Comparison of ENCODE assay signal across 1 cellular context in the genomic region with DNA sequence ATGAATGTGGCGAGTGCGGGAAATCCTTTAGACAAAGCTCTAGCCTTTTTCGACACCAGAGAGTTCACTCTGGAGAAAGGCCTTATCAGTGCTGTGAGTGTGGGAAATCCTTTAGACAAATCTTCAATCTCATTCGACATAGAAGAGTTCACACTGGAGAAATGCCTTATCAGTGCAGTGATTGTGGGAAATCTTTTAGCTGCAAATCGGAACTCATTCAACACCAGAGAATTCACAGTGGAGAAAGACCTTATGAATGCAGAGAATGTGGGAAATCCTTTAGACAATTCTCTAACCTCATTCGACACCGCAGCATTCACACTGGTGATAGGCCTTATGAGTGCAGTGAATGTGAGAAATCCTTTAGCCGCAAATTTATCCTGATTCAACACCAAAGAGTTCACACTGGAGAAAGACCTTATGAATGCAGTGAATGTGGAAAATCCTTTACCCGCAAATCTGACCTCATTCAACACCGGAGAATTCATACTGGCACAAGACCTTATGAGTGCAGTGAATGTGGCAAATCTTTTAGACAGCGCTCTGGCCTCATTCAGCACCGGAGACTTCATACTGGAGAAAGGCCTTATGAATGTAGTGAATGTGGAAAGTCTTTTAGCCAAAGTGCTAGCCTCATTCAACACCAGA.
TF ChIP-seq lines count a peak whose summit lies in the region.

No MANE protein-coding gene starts in this region.

TF ChIP-seq in GM23338, 12 proteins besides CTCF, POLR2A, EP300 and RAD21:
- TF ChIP-seq CREB1 (CRISPR knock-in tag; IDR thresholded peaks at IDR 0.05; ENCODE audit: low read depth) (no peak), JUNB (IDR thresholded peaks at IDR 0.05; ENCODE audit: unreplicated experiment) (no peak), ZNF331 (CRISPR knock-in tag; IDR thresholded peaks at IDR 0.05; ENCODE audit: low read depth) (no peak), STAT1 (IDR thresholded peaks at IDR 0.05; ENCODE audit: unreplicated experiment) (no peak), ZNF114 (CRISPR knock-in tag; IDR thresholded peaks at IDR 0.05) (no peak), EZH2phosphoT487 (IDR thresholded peaks at IDR 0.05; ENCODE audit: unreplicated experiment) (no peak), POLR2AphosphoS5 (IDR thresholded peaks at IDR 0.05; ENCODE audit: low read depth) (no peak), NANOG (IDR thresholded peaks at IDR 0.05; ENCODE audit: borderline replicate concordance) (no peak), EZH2 (IDR thresholded peaks at IDR 0.05; ENCODE audit: low read depth, unreplicated experiment) (no peak)
- TF ChIP-seq, protein P1, sequence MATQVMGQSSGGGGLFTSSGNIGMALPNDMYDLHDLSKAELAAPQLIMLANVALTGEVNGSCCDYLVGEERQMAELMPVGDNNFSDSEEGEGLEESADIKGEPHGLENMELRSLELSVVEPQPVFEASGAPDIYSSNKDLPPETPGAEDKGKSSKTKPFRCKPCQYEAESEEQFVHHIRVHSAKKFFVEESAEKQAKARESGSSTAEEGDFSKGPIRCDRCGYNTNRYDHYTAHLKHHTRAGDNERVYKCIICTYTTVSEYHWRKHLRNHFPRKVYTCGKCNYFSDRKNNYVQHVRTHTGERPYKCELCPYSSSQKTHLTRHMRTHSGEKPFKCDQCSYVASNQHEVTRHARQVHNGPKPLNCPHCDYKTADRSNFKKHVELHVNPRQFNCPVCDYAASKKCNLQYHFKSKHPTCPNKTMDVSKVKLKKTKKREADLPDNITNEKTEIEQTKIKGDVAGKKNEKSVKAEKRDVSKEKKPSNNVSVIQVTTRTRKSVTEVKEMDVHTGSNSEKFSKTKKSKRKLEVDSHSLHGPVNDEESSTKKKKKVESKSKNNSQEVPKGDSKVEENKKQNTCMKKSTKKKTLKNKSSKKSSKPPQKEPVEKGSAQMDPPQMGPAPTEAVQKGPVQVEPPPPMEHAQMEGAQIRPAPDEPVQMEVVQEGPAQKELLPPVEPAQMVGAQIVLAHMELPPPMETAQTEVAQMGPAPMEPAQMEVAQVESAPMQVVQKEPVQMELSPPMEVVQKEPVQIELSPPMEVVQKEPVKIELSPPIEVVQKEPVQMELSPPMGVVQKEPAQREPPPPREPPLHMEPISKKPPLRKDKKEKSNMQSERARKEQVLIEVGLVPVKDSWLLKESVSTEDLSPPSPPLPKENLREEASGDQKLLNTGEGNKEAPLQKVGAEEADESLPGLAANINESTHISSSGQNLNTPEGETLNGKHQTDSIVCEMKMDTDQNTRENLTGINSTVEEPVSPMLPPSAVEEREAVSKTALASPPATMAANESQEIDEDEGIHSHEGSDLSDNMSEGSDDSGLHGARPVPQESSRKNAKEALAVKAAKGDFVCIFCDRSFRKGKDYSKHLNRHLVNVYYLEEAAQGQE (IDR thresholded peaks at IDR 0.05; ENCODE audit: unreplicated experiment) = no peak
- TF ChIP-seq, protein P2, sequence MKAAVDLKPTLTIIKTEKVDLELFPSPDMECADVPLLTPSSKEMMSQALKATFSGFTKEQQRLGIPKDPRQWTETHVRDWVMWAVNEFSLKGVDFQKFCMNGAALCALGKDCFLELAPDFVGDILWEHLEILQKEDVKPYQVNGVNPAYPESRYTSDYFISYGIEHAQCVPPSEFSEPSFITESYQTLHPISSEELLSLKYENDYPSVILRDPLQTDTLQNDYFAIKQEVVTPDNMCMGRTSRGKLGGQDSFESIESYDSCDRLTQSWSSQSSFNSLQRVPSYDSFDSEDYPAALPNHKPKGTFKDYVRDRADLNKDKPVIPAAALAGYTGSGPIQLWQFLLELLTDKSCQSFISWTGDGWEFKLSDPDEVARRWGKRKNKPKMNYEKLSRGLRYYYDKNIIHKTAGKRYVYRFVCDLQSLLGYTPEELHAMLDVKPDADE (IDR thresholded peaks at IDR 0.05) = no peak
- TF ChIP-seq, protein P3, sequence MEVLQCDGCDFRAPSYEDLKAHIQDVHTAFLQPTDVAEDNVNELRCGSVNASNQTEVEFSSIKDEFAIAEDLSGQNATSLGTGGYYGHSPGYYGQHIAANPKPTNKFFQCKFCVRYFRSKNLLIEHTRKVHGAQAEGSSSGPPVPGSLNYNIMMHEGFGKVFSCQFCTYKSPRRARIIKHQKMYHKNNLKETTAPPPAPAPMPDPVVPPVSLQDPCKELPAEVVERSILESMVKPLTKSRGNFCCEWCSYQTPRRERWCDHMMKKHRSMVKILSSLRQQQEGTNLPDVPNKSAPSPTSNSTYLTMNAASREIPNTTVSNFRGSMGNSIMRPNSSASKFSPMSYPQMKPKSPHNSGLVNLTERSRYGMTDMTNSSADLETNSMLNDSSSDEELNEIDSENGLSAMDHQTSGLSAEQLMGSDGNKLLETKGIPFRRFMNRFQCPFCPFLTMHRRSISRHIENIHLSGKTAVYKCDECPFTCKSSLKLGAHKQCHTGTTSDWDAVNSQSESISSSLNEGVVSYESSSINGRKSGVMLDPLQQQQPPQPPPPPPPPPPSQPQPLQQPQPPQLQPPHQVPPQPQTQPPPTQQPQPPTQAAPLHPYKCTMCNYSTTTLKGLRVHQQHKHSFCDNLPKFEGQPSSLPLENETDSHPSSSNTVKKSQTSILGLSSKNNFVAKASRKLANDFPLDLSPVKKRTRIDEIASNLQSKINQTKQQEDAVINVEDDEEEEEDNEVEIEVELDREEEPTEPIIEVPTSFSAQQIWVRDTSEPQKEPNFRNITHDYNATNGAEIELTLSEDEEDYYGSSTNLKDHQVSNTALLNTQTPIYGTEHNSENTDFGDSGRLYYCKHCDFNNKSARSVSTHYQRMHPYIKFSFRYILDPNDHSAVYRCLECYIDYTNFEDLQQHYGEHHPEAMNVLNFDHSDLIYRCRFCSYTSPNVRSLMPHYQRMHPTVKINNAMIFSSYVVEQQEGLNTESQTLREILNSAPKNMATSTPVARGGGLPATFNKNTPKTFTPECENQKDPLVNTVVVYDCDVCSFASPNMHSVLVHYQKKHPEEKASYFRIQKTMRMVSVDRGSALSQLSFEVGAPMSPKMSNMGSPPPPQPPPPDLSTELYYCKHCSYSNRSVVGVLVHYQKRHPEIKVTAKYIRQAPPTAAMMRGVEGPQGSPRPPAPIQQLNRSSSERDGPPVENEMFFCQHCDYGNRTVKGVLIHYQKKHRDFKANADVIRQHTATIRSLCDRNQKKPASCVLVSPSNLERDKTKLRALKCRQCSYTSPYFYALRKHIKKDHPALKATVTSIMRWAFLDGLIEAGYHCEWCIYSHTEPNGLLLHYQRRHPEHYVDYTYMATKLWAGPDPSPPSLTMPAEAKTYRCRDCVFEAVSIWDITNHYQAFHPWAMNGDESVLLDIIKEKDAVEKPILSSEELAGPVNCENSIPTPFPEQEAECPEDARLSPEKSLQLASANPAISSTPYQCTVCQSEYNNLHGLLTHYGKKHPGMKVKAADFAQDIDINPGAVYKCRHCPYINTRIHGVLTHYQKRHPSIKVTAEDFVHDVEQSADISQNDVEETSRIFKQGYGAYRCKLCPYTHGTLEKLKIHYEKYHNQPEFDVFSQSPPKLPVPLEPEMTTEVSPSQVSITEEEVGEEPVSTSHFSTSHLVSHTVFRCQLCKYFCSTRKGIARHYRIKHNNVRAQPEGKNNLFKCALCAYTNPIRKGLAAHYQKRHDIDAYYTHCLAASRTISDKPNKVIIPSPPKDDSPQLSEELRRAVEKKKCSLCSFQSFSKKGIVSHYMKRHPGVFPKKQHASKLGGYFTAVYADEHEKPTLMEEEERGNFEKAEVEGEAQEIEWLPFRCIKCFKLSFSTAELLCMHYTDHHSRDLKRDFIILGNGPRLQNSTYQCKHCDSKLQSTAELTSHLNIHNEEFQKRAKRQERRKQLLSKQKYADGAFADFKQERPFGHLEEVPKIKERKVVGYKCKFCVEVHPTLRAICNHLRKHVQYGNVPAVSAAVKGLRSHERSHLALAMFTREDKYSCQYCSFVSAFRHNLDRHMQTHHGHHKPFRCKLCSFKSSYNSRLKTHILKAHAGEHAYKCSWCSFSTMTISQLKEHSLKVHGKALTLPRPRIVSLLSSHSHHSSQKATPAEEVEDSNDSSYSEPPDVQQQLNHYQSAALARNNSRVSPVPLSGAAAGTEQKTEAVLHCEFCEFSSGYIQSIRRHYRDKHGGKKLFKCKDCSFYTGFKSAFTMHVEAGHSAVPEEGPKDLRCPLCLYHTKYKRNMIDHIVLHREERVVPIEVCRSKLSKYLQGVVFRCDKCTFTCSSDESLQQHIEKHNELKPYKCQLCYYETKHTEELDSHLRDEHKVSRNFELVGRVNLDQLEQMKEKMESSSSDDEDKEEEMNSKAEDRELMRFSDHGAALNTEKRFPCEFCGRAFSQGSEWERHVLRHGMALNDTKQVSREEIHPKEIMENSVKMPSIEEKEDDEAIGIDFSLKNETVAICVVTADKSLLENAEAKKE (CRISPR knock-in tag; IDR thresholded peaks at IDR 0.05) = no peak
